In the genomic region with DNA sequence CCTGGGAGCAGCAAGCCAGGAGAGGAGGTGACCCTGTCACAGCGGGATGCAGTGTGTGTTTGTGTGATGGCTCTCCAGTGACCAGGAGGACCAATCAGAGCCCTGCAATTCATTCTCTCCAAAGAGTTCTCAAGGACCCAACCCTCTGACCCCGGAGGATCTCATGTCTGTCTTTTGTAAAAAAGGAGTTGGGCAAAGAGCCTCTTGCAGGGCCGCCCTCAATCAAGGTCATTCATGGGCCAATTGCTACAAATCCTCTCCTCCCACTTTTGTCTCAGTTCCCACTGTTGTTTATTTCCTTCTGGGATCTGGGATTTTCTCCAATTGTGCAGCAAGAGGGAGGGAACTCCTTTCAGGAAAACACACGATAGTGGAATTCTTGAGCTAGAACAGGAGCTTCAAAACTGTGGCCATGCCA, we compare ENCODE assay signal across 18 cellular contexts. TPM values are rescaled to one million over a fixed set of nuclear protein-coding genes. Genes with fewer than 3 reads are reported as not detected.
DNase-seq lines count a peak whose midpoint lies in the region; ATAC-seq and TF ChIP-seq lines count a peak whose summit lies in the region.
"Had no signal": no experiment of that assay in that cellular context is flagged by ENCODE, and none has a peak within 500 bp of the region (broad histone marks: within the 10 kb centered on the region; RNA-seq: fewer than 3 reads in every experiment).

No MANE protein-coding gene starts in this region.

- no peak for TF ChIP-seq CTCF in suprapubic skin (IDR thresholded peaks at IDR 0.05)
- no peak for TF ChIP-seq CTCF in nephron progenitor cell (IDR thresholded peaks at IDR 0.05)
- TF ChIP-seq CTCF in GM13977 (IDR thresholded peaks at IDR 0.05; ENCODE audit: extremely low read depth, insufficient read depth, missing control alignments): no peak

- H3K4me3 ChIP-seq in mesenchymal stem cell (ENCODE audit: insufficient read depth in 1 of 2, low read depth in 1 of 2, low read length in 2 of 2): no peak overlapping the region
- H3K4me3 ChIP-seq in suprapubic skin: no peak overlapping the region
- H3K4me3 ChIP-seq: ascending aorta, coronary artery, vagina had no signal

- H3K4me1 ChIP-seq in mesenchymal stem cell (ENCODE audit: control insufficient read depth, insufficient read depth, low read depth, low read length): no peaks in the 10 kb centered on the region
- peaks cover 16% of the 10 kb centered on the region for H3K4me1 ChIP-seq in suprapubic skin
- H3K4me1 ChIP-seq: ascending aorta had no signal

- H4K8ac ChIP-seq in mesenchymal stem cell (ENCODE audit: low read length): no peak overlapping the region

- H3K27ac ChIP-seq in mesenchymal stem cell (ENCODE audit: low read length, poor library complexity, severe bottlenecking) (no peak overlapping the region), suprapubic skin (no peak overlapping the region)
- H3K27ac ChIP-seq: ascending aorta, epithelial cell of prostate, vagina had no signal

- no peak overlapping the region for H3K4me2 ChIP-seq in mesenchymal stem cell (ENCODE audit: low read length, poor library complexity, severe bottlenecking)

- no peak for ATAC-seq in GM18519 (IDR thresholded peaks at IDR 0.05; ENCODE audit: low FRiP score, unreplicated experiment)
- ATAC-seq: left colon had no signal

- no peak overlapping the region for H2BK15ac ChIP-seq in mesenchymal stem cell (ENCODE audit: low read depth, poor library complexity, severe bottlenecking)

- no peak for TF ChIP-seq POLR2A in suprapubic skin (IDR thresholded peaks at IDR 0.05)

- H3K18ac ChIP-seq in mesenchymal stem cell (ENCODE audit: low read depth in 1 of 2, low read length in 2 of 2): no peak overlapping the region

- no peak overlapping the region for H4K91ac ChIP-seq in mesenchymal stem cell (ENCODE audit: low read length)

- no peak overlapping the region for H3K4ac ChIP-seq in mesenchymal stem cell (ENCODE audit: low read depth in 1 of 2, low read length in 2 of 2)

- H3K9me3 Mint-ChIP-seq in nephron progenitor cell: no peaks in the 10 kb centered on the region
- H3K9me3 Mint-ChIP-seq: activated B cell treated with CpG ODN at 0.5 μM for 24 hours; natural killer cell treated with Interleukin-12 subunit alpha and Interleukin-12 subunit beta and Interleukin-15 and Interleukin-18, amount 100 ng/mL, for 72 hours had no signal

- no peak overlapping the region for H2BK12ac ChIP-seq in mesenchymal stem cell (ENCODE audit: low read length in 2 of 2)

- no peak overlapping the region for H2AFZ ChIP-seq in mesenchymal stem cell (ENCODE audit: low read depth, low read length)

- H3K79me1 ChIP-seq in mesenchymal stem cell (replicated peaks; ENCODE audit: low read length, poor library complexity, severe bottlenecking): no peaks in the 10 kb centered on the region

- no peaks in the 10 kb centered on the region for H3K9me3 ChIP-seq in mesenchymal stem cell (ENCODE audit: control insufficient read depth, low read length)
- no peaks in the 10 kb centered on the region for H3K9me3 ChIP-seq in suprapubic skin
- H3K9me3 ChIP-seq: ascending aorta, vagina had no signal

- H3K14ac ChIP-seq in mesenchymal stem cell (ENCODE audit: low read length in 2 of 2): no peak overlapping the region

- no peak overlapping the region for H2AK5ac ChIP-seq in mesenchymal stem cell (ENCODE audit: low read length, severe bottlenecking)

- H3K36me3 Mint-ChIP-seq in nephron progenitor cell (ENCODE audit: low read depth): no peaks in the 10 kb centered on the region
- H3K36me3 Mint-ChIP-seq: natural killer cell treated with Interleukin-12 subunit alpha and Interleukin-12 subunit beta and Interleukin-15 and Interleukin-18, amount 100 ng/mL, for 72 hours had no signal

- TF ChIP-seq EP300 in suprapubic skin (IDR thresholded peaks at IDR 0.05): no peak

- peaks cover 14% of the 10 kb centered on the region for H3K27me3 Mint-ChIP-seq in nephron progenitor cell (ENCODE audit: low read depth, poor library complexity)

- DNase-seq in GM04504 (ENCODE audit: low read depth): peak; percentile 14
- peak; percentile 71 for DNase-seq in fibroblast of peridontal ligament (ENCODE audit: extremely low read depth)
- peak; percentile 14 for DNase-seq in mesenchymal stem cell
- DNase-seq in suprapubic skin (ENCODE audit: low spot score in 2 of 2): peak; percentile 73 to 79
- no peak for DNase-seq in nephron progenitor cell
- no peak for DNase-seq in GM13977 (ENCODE audit: low spot score)
- DNase-seq in DMS153 treated with DMSO at 0.1 percent for 48 hours (lab: John Stamatoyannopoulos, UW; ENCODE audit: unreplicated experiment): no peak
- DNase-seq: activated B cell treated with CpG ODN at 0.5 μM for 24 hours, activated gamma-delta T cell, AML-193, left colon, NCI-H1092 had no signal

- H3K27me3 ChIP-seq in mesenchymal stem cell (ENCODE audit: control insufficient read depth in 1 of 2, insufficient read depth in 1 of 2, low read length in 2 of 2) (peaks cover 3 to 29% of the 10 kb centered on the region in 2 experiments), suprapubic skin (no peaks in the 10 kb centered on the region)
- H3K27me3 ChIP-seq: ascending aorta, vagina had no signal

- 70% methylated on average over 3 of the region's 4 CpGs for WGBS in mesenchymal stem cell
- 48% methylated on average over 4 of the region's 4 CpGs for WGBS in suprapubic skin

- H3K4me3 Mint-ChIP-seq in nephron progenitor cell: no peak overlapping the region
- H3K4me3 Mint-ChIP-seq: activated B cell treated with CpG ODN at 0.5 μM for 24 hours; natural killer cell treated with Interleukin-12 subunit alpha and Interleukin-12 subunit beta and Interleukin-15 and Interleukin-18, amount 100 ng/mL, for 72 hours had no signal

- in situ Hi-C loops in GM13977 (cut with MboI; ENCODE audit: low pct_unique_long_range_greater_than_20kb, low sequenced_read_pairs, unreplicated experiment): no loop called here

- H2BK5ac ChIP-seq in mesenchymal stem cell (ENCODE audit: low read depth, low read length, poor library complexity, severe bottlenecking): no peak overlapping the region

- H3K9ac ChIP-seq in mesenchymal stem cell (ENCODE audit: low read length): no peak overlapping the region

- H2BK120ac ChIP-seq in mesenchymal stem cell (ENCODE audit: low read depth, low read length): no peak overlapping the region

- no peak overlapping the region for H3K27ac Mint-ChIP-seq in nephron progenitor cell
- H3K27ac Mint-ChIP-seq: activated B cell treated with CpG ODN at 0.5 μM for 24 hours; natural killer cell treated with Interleukin-12 subunit alpha and Interleukin-12 subunit beta and Interleukin-15 and Interleukin-18, amount 100 ng/mL, for 72 hours had no signal

- H3K23ac ChIP-seq in mesenchymal stem cell (ENCODE audit: low read length in 2 of 2): no peak overlapping the region

- H3K36me3 ChIP-seq in mesenchymal stem cell (ENCODE audit: control insufficient read depth in 1 of 2, insufficient read depth in 2 of 2, low read depth in 1 of 2, low read length in 2 of 2) (no peaks in the 10 kb centered on the region), suprapubic skin (no peaks in the 10 kb centered on the region)
- H3K36me3 ChIP-seq: ascending aorta, vagina had no signal

- H3K4me1 Mint-ChIP-seq in nephron progenitor cell: peaks cover 31% of the 10 kb centered on the region
- H3K4me1 Mint-ChIP-seq: activated B cell treated with CpG ODN at 0.5 μM for 24 hours had no signal

RNA-seq across cellular contexts. Expression of a gene that starts 4.0 kb away (rescaled TPM):
- 0.15 TPM for polyA plus RNA-seq in mesenchymal stem cell (2013, experiment 1 of 2)
- polyA plus RNA-seq in mesenchymal stem cell (2013, experiment 2 of 2): 0.16 TPM
- 1 to 10 TPM in 1 of 4 donors, under 1 TPM in 3; 0.19 to 1.4 (median 0.62) TPM for total RNA-seq in suprapubic skin
- total RNA-seq: ascending aorta had no signal

Comparison
In these comparisons a context has a peak if more than half of its experiments do, and no peak if none do; other contexts are left out.
1. DNase-seq: peak in GM04504 (single experiment), fibroblast of peridontal ligament (single experiment), mesenchymal stem cell (single experiment) and suprapubic skin (2 of 2); none in nephron progenitor cell (single experiment), GM13977 (single experiment) and DMS153 treated with DMSO at 0.1 percent for 48 hours (single experiment).